Comparison of ENCODE assay signal across 8 cellular contexts in genomic region chr13:100673831-100674362, GRCh38. TPM values are rescaled to one million over a fixed set of nuclear protein-coding genes. Genes with fewer than 3 reads are reported as not detected.
A peak's percentile ranks its signal among the peaks of the same experiment; 100 is the strongest.
DNase-seq lines count a peak whose midpoint lies in the region; ATAC-seq and TF ChIP-seq lines count a peak whose summit lies in the region.

No MANE protein-coding gene starts in this region.

- WGBS in ectodermal cell, 2 experiments, result 1% methylated on average over 47 to 50 of the region's 50 CpGs
- WGBS in lung, 2 donors, result 0% methylated on average over 36 to 50 of the region's 50 CpGs

- H3K4me1 ChIP-seq in ectodermal cell (ENCODE audit: control insufficient read depth, insufficient read depth, low read length), result peaks cover 13% of the 10 kb centered on the region
- peaks cover 0 to 5% of the 10 kb centered on the region in 2 donors for H3K4me1 ChIP-seq in lung (ENCODE audit: control insufficient read depth in 2 of 2, insufficient read depth in 2 of 2, low read length in 2 of 2)

- H3K27me3 ChIP-seq in ectodermal cell (ENCODE audit: control insufficient read depth, insufficient read depth, low read length, poor library complexity, severe bottlenecking) (peaks cover 18% of the 10 kb centered on the region), lung (ENCODE audit: control insufficient read depth, insufficient read depth) (no peaks in the 10 kb centered on the region)

- TF ChIP-seq CTCF in 22Rv1 (IDR thresholded peaks at IDR 0.05), result no peak
- no peak for TF ChIP-seq CTCF in lung (IDR thresholded peaks at IDR 0.05; ENCODE audit: control extremely low read depth, extremely low read depth)

- ATAC-seq in GM18499 (IDR thresholded peaks at IDR 0.05; ENCODE audit: insufficient read depth, unreplicated experiment), result peak; percentile 20
- ATAC-seq in HG02884 (IDR thresholded peaks at IDR 0.05; ENCODE audit: unreplicated experiment), result peak; percentile 29
- peak; percentile 29 for ATAC-seq in lung (ENCODE audit: insufficient read depth, low FRiP score)

- peak overlapping the region; percentile 79 for H3K27ac ChIP-seq in 22Rv1
- H3K27ac ChIP-seq in ectodermal cell (ENCODE audit: insufficient read depth, low read depth, low read length, poor library complexity, severe bottlenecking), result peak overlapping the region; percentile 55
- peak overlapping the region; percentile 75 to 93 for H3K27ac ChIP-seq in lung (ENCODE audit: low read depth in 1 of 2, low read length in 1 of 2)

- H3K9me3 ChIP-seq in ectodermal cell (ENCODE audit: control insufficient read depth, low read length) (no peaks in the 10 kb centered on the region), lung (ENCODE audit: control insufficient read depth in 2 of 2, insufficient read depth in 1 of 2, low read length in 1 of 2) (no peaks in the 10 kb centered on the region)

- H3K36me3 ChIP-seq in ectodermal cell (ENCODE audit: control insufficient read depth, insufficient read depth, low read length), result no peaks in the 10 kb centered on the region
- H3K36me3 ChIP-seq in lung (ENCODE audit: control insufficient read depth in 2 of 2, insufficient read depth in 2 of 2, low read length in 2 of 2), result no peaks in the 10 kb centered on the region

- DNase-seq in NCI-H1694 treated with DMSO at 0.1 percent for 48 hours (lab: John Stamatoyannopoulos, UW), result peak; percentile 29
- peak; percentile 16 to 50 for DNase-seq in activated CD4-positive, alpha-beta T cell treated with anti-CD3 and anti-CD28 coated beads, Interleukin-2, amount 50 U/mL, for 24 hours (ENCODE audit: low read depth in 1 of 2, low spot score in 1 of 2)
- peak; percentile 52 for DNase-seq in lung (ENCODE audit: low spot score)
- DNase-seq in stimulated activated CD4-positive, alpha-beta T cell treated with anti-CD3 and anti-CD28 coated beads, TNF-alpha, amount 100 ng/mL, for 48 hours (ENCODE audit: low read depth in 3 of 3), result peak in 2 of 3 donors; percentile 12 to 19

- H3K4me3 ChIP-seq in ectodermal cell (ENCODE audit: insufficient read depth, low read depth, low read length), result peak overlapping the region; percentile 71
- H3K4me3 ChIP-seq in lung, result peak overlapping the region; percentile 85

RNA-seq across cellular contexts. Expression of gene TMTC4, which starts 0.7 kb away (rescaled TPM):
- 54.6 TPM for polyA plus RNA-seq in ectodermal cell (2013, experiment 1 of 4)
- polyA plus RNA-seq in ectodermal cell (2013, experiment 2 of 4), result 49.7 TPM
- 45.9 TPM for polyA plus RNA-seq in ectodermal cell (2013, experiment 3 of 4)
- 51.4 TPM for polyA plus RNA-seq in ectodermal cell (2013, experiment 4 of 4)
- total RNA-seq in lung, result 10 to 100 TPM; 16.3 to 27.1 TPM
- polyA plus RNA-seq in lung, result 1 to 10 TPM; 5.0 to 7.1 TPM

Comparison
In these comparisons a context has a peak if more than half of its experiments do, and no peak if none do; other contexts are left out.
1. Peak in every context shown above with its lines: DNase-seq, ATAC-seq, H3K4me3 ChIP-seq and H3K27ac ChIP-seq.